Comparison of ENCODE assay signal across 25 cellular contexts in the genomic region with DNA sequence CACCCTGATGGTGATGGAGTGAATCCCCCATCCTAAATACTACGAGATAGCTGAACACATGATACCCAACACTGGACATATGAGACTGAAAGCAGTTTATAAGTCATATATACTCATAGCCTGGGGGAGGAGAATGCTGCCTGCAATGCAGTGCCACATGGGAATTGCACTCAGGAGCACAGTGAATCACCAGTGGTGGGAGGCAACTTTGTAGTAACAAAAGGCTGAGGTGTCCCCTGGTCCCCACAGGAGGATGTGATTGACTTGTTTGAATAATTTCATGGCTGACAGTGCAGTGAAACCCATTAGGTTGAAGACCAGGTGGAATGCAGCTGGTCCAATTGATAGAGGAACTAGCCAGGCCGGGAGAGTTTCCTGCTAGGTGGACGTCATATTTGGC. TPM values are rescaled to one million over a fixed set of nuclear protein-coding genes. Genes with fewer than 3 reads are reported as not detected.
DNase-seq lines count a peak whose midpoint lies in the region; ATAC-seq and TF ChIP-seq lines count a peak whose summit lies in the region.
"Had no signal": no experiment of that assay in that cellular context is flagged by ENCODE, and none has a peak within 500 bp of the region (broad histone marks: within the 10 kb centered on the region; RNA-seq: fewer than 3 reads in every experiment).

No MANE protein-coding gene starts in this region.

- H3K79me2 ChIP-seq in neural progenitor cell (ENCODE audit: low read depth) (no peaks in the 10 kb centered on the region), MM.1S (ENCODE audit: low read length) (no peaks in the 10 kb centered on the region)

- no peak overlapping the region for H3K4me3 ChIP-seq in NB4 (ENCODE audit: low read depth, low read length)
- no peak overlapping the region for H3K4me3 ChIP-seq in astrocyte of the spinal cord (ENCODE audit: low read depth, low read length)
- H3K4me3 ChIP-seq in neural progenitor cell, result no peak overlapping the region
- H3K4me3 ChIP-seq in MM.1S (ENCODE audit: low read length), result no peak overlapping the region
- H3K4me3 ChIP-seq: psoas muscle, SJSA1, skin epidermis, tibial nerve had no signal

- H3K4me1 ChIP-seq in neural progenitor cell (no peaks in the 10 kb centered on the region), MM.1S (ENCODE audit: low read length) (no peaks in the 10 kb centered on the region)
- H3K4me1 ChIP-seq: psoas muscle, SJSA1, tibial nerve had no signal

- in situ Hi-C loops in astrocyte of the spinal cord (cut with HindIII; ENCODE audit: low sequenced_read_pairs), result no loop called here

- peak; percentile 27 for DNase-seq in EL
- peak; percentile 85 for DNase-seq in NB4 (ENCODE audit: low read depth)
- DNase-seq in astrocyte of the spinal cord (ENCODE audit: low read depth, low spot score), result peak; percentile 4
- peak; percentile 48 for DNase-seq in kidney tubule cell (ENCODE audit: low spot score)
- DNase-seq in neural progenitor cell (ENCODE audit: low spot score), result no peak
- DNase-seq in activated effector memory CD4-positive, alpha-beta T cell treated with Interleukin-2 at 50 U/mL for 16 hours, result no peak
- DNase-seq in MM.1S, result no peak
- DNase-seq: activated CD4-positive, alpha-beta T cell treated with anti-CD3 and anti-CD28 coated beads, Interleukin-2, amount 50 U/mL, for 4 hours; activated gamma-delta T cell treated with Interleukin-2 at 50 U/mL for 16 hours; CD4-positive, CD25-positive, alpha-beta regulatory T cell; effector memory CD8-positive, alpha-beta T cell; H9; immature natural killer cell; NCI-H146; NCI-H82; psoas muscle; stimulated activated CD4-positive, alpha-beta T cell treated with anti-CD3 and anti-CD28 coated beads, Interleukin-2, amount 100 ng/mL, for 24 hours had no signal

- TF ChIP-seq POLR2A in NB4 (IDR thresholded peaks at IDR 0.05; ENCODE audit: extremely low read depth, insufficient read length), result no peak

- no peak overlapping the region for H3K4me2 ChIP-seq in neural progenitor cell
- H3K4me2 ChIP-seq in MM.1S (ENCODE audit: low read depth, low read length), result no peak overlapping the region

- no peak overlapping the region for H3K9ac ChIP-seq in neural progenitor cell
- H3K9ac ChIP-seq in MM.1S (ENCODE audit: low read length), result no peak overlapping the region

- no peak overlapping the region for H3K4me3 Mint-ChIP-seq in neural progenitor cell
- H3K4me3 Mint-ChIP-seq: CD4-positive, CD25-positive, alpha-beta regulatory T cell; effector memory CD8-positive, alpha-beta T cell; H9; immature natural killer cell; stimulated activated naive CD8-positive, alpha-beta T cell treated with anti-CD3 and anti-CD28 coated beads, Interleukin-15, Interleukin-2, amounts not matched to agents 100 ng/mL and 50 ng/mL, for 24 hours had no signal

- no peaks in the 10 kb centered on the region for H3K9me3 ChIP-seq in neural progenitor cell (ENCODE audit: low read depth)
- no peaks in the 10 kb centered on the region for H3K9me3 ChIP-seq in MM.1S (replicated peaks; ENCODE audit: insufficient read depth, low read length)
- H3K9me3 ChIP-seq: psoas muscle, SJSA1, tibial nerve had no signal

- H4K20me1 ChIP-seq in neural progenitor cell (ENCODE audit: low read depth) (no peaks in the 10 kb centered on the region), MM.1S (ENCODE audit: insufficient read depth, low read length) (no peaks in the 10 kb centered on the region)

- H3K27me3 Mint-ChIP-seq in neural progenitor cell (ENCODE audit: insufficient read depth, low read depth), result peaks cover 5% of the 10 kb centered on the region
- H3K27me3 Mint-ChIP-seq: CD4-positive, CD25-positive, alpha-beta regulatory T cell; stimulated activated naive CD8-positive, alpha-beta T cell treated with anti-CD3 and anti-CD28 coated beads, Interleukin-15, Interleukin-2, amounts not matched to agents 100 ng/mL and 50 ng/mL, for 24 hours had no signal

- H3K4me1 Mint-ChIP-seq in neural progenitor cell, result no peaks in the 10 kb centered on the region
- H3K4me1 Mint-ChIP-seq: CD4-positive, CD25-positive, alpha-beta regulatory T cell; H9; immature natural killer cell had no signal

- H3K9me3 Mint-ChIP-seq in neural progenitor cell, result peaks cover under 1% of the 10 kb centered on the region
- H3K9me3 Mint-ChIP-seq: effector memory CD8-positive, alpha-beta T cell; immature natural killer cell; stimulated activated naive CD8-positive, alpha-beta T cell treated with anti-CD3 and anti-CD28 coated beads, Interleukin-15, Interleukin-2, amounts not matched to agents 100 ng/mL and 50 ng/mL, for 24 hours had no signal

- H3K36me3 ChIP-seq in neural progenitor cell, result no peaks in the 10 kb centered on the region
- H3K36me3 ChIP-seq in MM.1S (replicated peaks; ENCODE audit: insufficient read depth, low read length), result no peaks in the 10 kb centered on the region
- H3K36me3 ChIP-seq: SJSA1, tibial nerve had no signal

- H3K27ac ChIP-seq in neural progenitor cell (no peak overlapping the region), MM.1S (ENCODE audit: low read length) (no peak overlapping the region)
- H3K27ac ChIP-seq: psoas muscle, SJSA1, skin epidermis, tibial nerve, VCaP had no signal

- H3K27me3 ChIP-seq in neural progenitor cell, result no peaks in the 10 kb centered on the region
- H3K27me3 ChIP-seq in MM.1S (replicated peaks; ENCODE audit: insufficient read depth, low read length), result no peaks in the 10 kb centered on the region
- H3K27me3 ChIP-seq: SJSA1, tibial nerve had no signal

- TF ChIP-seq CTCF in NB4 (IDR thresholded peaks at IDR 0.05; ENCODE audit: low read depth, low read length), result no peak
- no peak for TF ChIP-seq CTCF in astrocyte of the spinal cord (IDR thresholded peaks at IDR 0.05; ENCODE audit: low read depth, low read length)
- TF ChIP-seq CTCF in neural progenitor cell (IDR thresholded peaks at IDR 0.05), result no peak
- no peak for TF ChIP-seq CTCF in MM.1S (IDR thresholded peaks at IDR 0.05; ENCODE audit: low read length)

- no peak overlapping the region for H2AFZ ChIP-seq in neural progenitor cell (replicated peaks)
- H2AFZ ChIP-seq in MM.1S (ENCODE audit: low read length), result no peak overlapping the region

- H3K9me2 ChIP-seq in MM.1S (replicated peaks; ENCODE audit: insufficient read depth, low read length), result no peaks in the 10 kb centered on the region

- H3K27ac Mint-ChIP-seq in neural progenitor cell, result no peak overlapping the region
- H3K27ac Mint-ChIP-seq: CD4-positive, CD25-positive, alpha-beta regulatory T cell; effector memory CD8-positive, alpha-beta T cell; H9; immature natural killer cell; stimulated activated naive CD8-positive, alpha-beta T cell treated with anti-CD3 and anti-CD28 coated beads, Interleukin-15, Interleukin-2, amounts not matched to agents 100 ng/mL and 50 ng/mL, for 24 hours had no signal

- ATAC-seq in HG02973 (IDR thresholded peaks at IDR 0.05; ENCODE audit: unreplicated experiment), result no peak
- ATAC-seq: effector memory CD8-positive, alpha-beta T cell; Panc1; psoas muscle had no signal

- no peaks in the 10 kb centered on the region for H3F3A ChIP-seq in neural progenitor cell (ENCODE audit: low read depth)
- H3F3A ChIP-seq in MM.1S (ENCODE audit: insufficient read depth, low read length), result no peaks in the 10 kb centered on the region

- no peaks in the 10 kb centered on the region for H3K36me3 Mint-ChIP-seq in neural progenitor cell
- H3K36me3 Mint-ChIP-seq: CD4-positive, CD25-positive, alpha-beta regulatory T cell; immature natural killer cell had no signal

RNA-seq across cellular contexts. Expression of gene CCDC38, which starts 20.2 kb away (rescaled TPM):
- total RNA-seq in neural progenitor cell (ENCODE audit: low replicate concordance), result 0.12 and 0.13 TPM in 2 replicates
- total RNA-seq: CD4-positive, CD25-positive, alpha-beta regulatory T cell; H9; mucosa of gallbladder; tibial nerve had no signal

RNA-seq across cellular contexts. Expression of gene AMDHD1, which starts 20.9 kb away (rescaled TPM):
- total RNA-seq in neural progenitor cell (ENCODE audit: low replicate concordance), result 1.1 and 2.2 TPM in 2 replicates

Comparison
In these comparisons a context has a peak if more than half of its experiments do, and no peak if none do; other contexts are left out.
1. DNase-seq: peak in EL (single experiment), NB4 (single experiment), astrocyte of the spinal cord (single experiment) and kidney tubule cell (single experiment); none in neural progenitor cell (single experiment), activated effector memory CD4-positive, alpha-beta T cell treated with Interleukin-2 at 50 U/mL for 16 hours (single experiment) and MM.1S (single experiment).